15 cellular contexts compared by ENCODE assay signal in genomic region chr17:48440660-48441059, GRCh38. TPM values are rescaled to one million over a fixed set of nuclear protein-coding genes. Genes with fewer than 3 reads are reported as not detected.
DNase-seq lines count a peak whose midpoint lies in the region; ATAC-seq and TF ChIP-seq lines count a peak whose summit lies in the region.
"Had no signal": no experiment of that assay in that cellular context is flagged by ENCODE, and none has a peak within 500 bp of the region (broad histone marks: within the 10 kb centered on the region; RNA-seq: fewer than 3 reads in every experiment).

No MANE protein-coding gene starts in this region.

- H3K4me3 ChIP-seq in A673 (ENCODE audit: low read depth, low read length, poor library complexity, severe bottlenecking) (peak overlapping the region; percentile 11), GM08714 (ENCODE audit: low read length) (peak overlapping the region; percentile 34; the same call in 1 of the 2 replicates)
- H3K4me3 ChIP-seq: testis had no signal

- no TSS peak for BruUV-seq in A673 (replicated peaks; lab: Mats Ljungman, UMichigan)

- H3K27me3 ChIP-seq in A673 (replicated peaks; ENCODE audit: insufficient read depth, low read depth, low read length, poor library complexity), result no peaks in the 10 kb centered on the region
- H3K27me3 ChIP-seq: testis had no signal

- H3K36me3 ChIP-seq in A673 (ENCODE audit: insufficient read depth, low read length, poor library complexity, severe bottlenecking), result no peaks in the 10 kb centered on the region

- H3K4me1 Mint-ChIP-seq in T-helper 1 cell treated with Interleukin-12 subunit alpha and Interleukin-12 subunit beta and Interleukin-4 antibody, amounts not matched to agents 30 μg/mL and 1 μg/mL, for 36 hours (ENCODE audit: low read depth), result peaks cover 73% of the 10 kb centered on the region
- H3K4me1 Mint-ChIP-seq in effector memory CD8-positive, alpha-beta T cell (ENCODE audit: low read depth in 2 of 2), result peaks cover 75 to 85% of the 10 kb centered on the region in 2 donors

- DNase-seq in A673 (ENCODE audit: low spot score) (peak; percentile 83), middle frontal gyrus (ENCODE audit: extremely low spot score, low spot score) (no peak), HEK293T (ENCODE audit: extremely low spot score) (no peak)
- DNase-seq in effector memory CD8-positive, alpha-beta T cell, result no peak
- DNase-seq in stimulated activated CD4-positive, alpha-beta T cell treated with anti-CD3 and anti-CD28 coated beads, Interleukin-4, amount 100 ng/mL, for 1 hour, result no peak
- DNase-seq: caudate nucleus, midbrain, NCI-H1436, NCI-H510A, PC-3, SW 1271, testis had no signal

- no peaks in the 10 kb centered on the region for H3K9me3 ChIP-seq in A673 (ENCODE audit: low read depth, low read length, poor library complexity, severe bottlenecking)
- H3K9me3 ChIP-seq: testis had no signal

- intact Hi-C loops in A673 (cut with micrococcal nuclease; ENCODE audit: unreplicated experiment), result loop anchor here (5.0 kb wide), 2 partner anchors 33 to 307 kb away; no protein-coding TSS in a partner anchor

- POLR2A ChIA-PET in A673 (lab: Charles Lee; ENCODE audit: low non-redundant PET), result no interaction called here
- POLR2A ChIA-PET in HEK293T (lab: Yijun Ruan, JAX), result no interaction called here

- TF ChIP-seq CTCF in A673 (conservative IDR thresholded peaks at IDR 0.05; ENCODE audit: low read depth, low read length), result no peak

- peaks cover 16% of the 10 kb centered on the region for H3K36me3 Mint-ChIP-seq in T-helper 1 cell treated with Interleukin-12 subunit alpha and Interleukin-12 subunit beta and Interleukin-4 antibody, amounts not matched to agents 30 μg/mL and 1 μg/mL, for 36 hours (ENCODE audit: low read depth)
- peaks cover 22% of the 10 kb centered on the region for H3K36me3 Mint-ChIP-seq in effector memory CD8-positive, alpha-beta T cell (ENCODE audit: insufficient read depth)

- H3K9me3 Mint-ChIP-seq in T-helper 1 cell treated with Interleukin-12 subunit alpha and Interleukin-12 subunit beta and Interleukin-4 antibody, amounts not matched to agents 30 μg/mL and 1 μg/mL, for 36 hours, result peaks cover 13% of the 10 kb centered on the region
- peaks cover 13 to 14% of the 10 kb centered on the region in 2 donors for H3K9me3 Mint-ChIP-seq in effector memory CD8-positive, alpha-beta T cell

- CTCF ChIA-PET in A673 (lab: Charles Lee), result interaction anchor here (0.6 kb wide), 1 partner anchor 196 kb away, joined by 7 read pairs; no protein-coding TSS in a partner anchor
- CTCF ChIA-PET in HEK293T (lab: Yijun Ruan, JAX), result no interaction called here

- H3K27ac ChIP-seq in A673 (ENCODE audit: low read depth, low read length, poor library complexity, severe bottlenecking), result peak overlapping the region; percentile 75
- H3K27ac ChIP-seq: testis had no signal

- H3K4me3 Mint-ChIP-seq in T-helper 1 cell treated with Interleukin-12 subunit alpha and Interleukin-12 subunit beta and Interleukin-4 antibody, amounts not matched to agents 30 μg/mL and 1 μg/mL, for 36 hours, result peak overlapping the region; percentile 54
- peak overlapping the region; percentile 68 to 71 for H3K4me3 Mint-ChIP-seq in effector memory CD8-positive, alpha-beta T cell

- peaks cover 55% of the 10 kb centered on the region for H3K4me1 ChIP-seq in A673 (ENCODE audit: insufficient read depth, low read length, poor library complexity, severe bottlenecking)
- H3K4me1 ChIP-seq: testis had no signal

- peak overlapping the region; percentile 87 for H3K27ac Mint-ChIP-seq in T-helper 1 cell treated with Interleukin-12 subunit alpha and Interleukin-12 subunit beta and Interleukin-4 antibody, amounts not matched to agents 30 μg/mL and 1 μg/mL, for 36 hours
- H3K27ac Mint-ChIP-seq in effector memory CD8-positive, alpha-beta T cell, result peak overlapping the region; percentile 97 to 98

- ATAC-seq in effector memory CD8-positive, alpha-beta T cell (replicated peaks), result no peak
- no peak for ATAC-seq in GM19351 (IDR thresholded peaks at IDR 0.05; ENCODE audit: unreplicated experiment)
- ATAC-seq: PC-3 had no signal

- H3K27me3 Mint-ChIP-seq in T-helper 1 cell treated with Interleukin-12 subunit alpha and Interleukin-12 subunit beta and Interleukin-4 antibody, amounts not matched to agents 30 μg/mL and 1 μg/mL, for 36 hours (ENCODE audit: low read depth), result no peaks in the 10 kb centered on the region
- H3K27me3 Mint-ChIP-seq in effector memory CD8-positive, alpha-beta T cell, result no peaks in the 10 kb centered on the region

TF ChIP-seq in HEK293T, 16 proteins besides CTCF, POLR2A, EP300 and RAD21:
- TF ChIP-seq FOXM1 (IDR thresholded peaks at IDR 0.05; ENCODE audit: borderline replicate concordance) (no peak), BHLHE40 (IDR thresholded peaks at IDR 0.05; ENCODE audit: borderline replicate concordance) (no peak), SUZ12 (IDR thresholded peaks at IDR 0.05) (no peak), ELF4 (IDR thresholded peaks at IDR 0.05) (no peak), ARNT (IDR thresholded peaks at IDR 0.05) (no peak), SP1 (IDR thresholded peaks at IDR 0.05) (no peak)

RNA-seq across cellular contexts. Expression of gene SKAP1, which starts 10.6 kb away (rescaled TPM):
- not detected in 2 replicates for total RNA-seq in A673 (2021)
- total RNA-seq: PC-3 had no signal
